Comparison of ENCODE assay signal across 16 cellular contexts in genomic region chr10:82866424-82867020, GRCh38.
A peak's percentile ranks its signal among the peaks of the same experiment; 100 is the strongest.
DNase-seq lines count a peak whose midpoint lies in the region; ATAC-seq, FAIRE-seq and TF ChIP-seq lines count a peak whose summit lies in the region.
"Had no signal": no experiment of that assay in that cellular context is flagged by ENCODE, and none has a peak within 500 bp of the region (broad histone marks: within the 10 kb centered on the region; RNA-seq: fewer than 3 reads in every experiment).

No MANE protein-coding gene starts in this region.

- no peaks in the 10 kb centered on the region for H3K79me1 ChIP-seq in mesenchymal stem cell (replicated peaks; ENCODE audit: low read length, poor library complexity, severe bottlenecking)

- no peaks in the 10 kb centered on the region for H4K20me1 ChIP-seq in astrocyte (ENCODE audit: insufficient read depth, low read length)

- no peak overlapping the region for H3K23ac ChIP-seq in mesenchymal stem cell (ENCODE audit: low read length in 2 of 2)

- no peak for DNase-seq in GM12892 (ENCODE audit: insufficient read length)
- peak; percentile 76 for DNase-seq in NOMO-1 treated with dmso at 0.1 percent for 144 hours (lab: John Stamatoyannopoulos, UW; ENCODE audit: unreplicated experiment)
- peak; percentile 88 for DNase-seq in astrocyte (ENCODE audit: low read depth)
- DNase-seq in mesenchymal stem cell = peak; percentile 67
- DNase-seq in activated naive CD4-positive, alpha-beta T cell treated with anti-CD3 and anti-CD28 coated beads, Interleukin-2, amount 50 U/mL, for 72 hours (ENCODE audit: low spot score in 2 of 2) = no peak
- DNase-seq in activated T-cell treated with anti-CD3 and anti-CD28 coated beads, Interleukin-2, amount 50 U/mL, for 48 hours = no peak
- DNase-seq in vagina (ENCODE audit: extremely low spot score in 2 of 2) = no peak
- no peak for DNase-seq in amygdala (lab: John Stamatoyannopoulos, UW)
- DNase-seq: activated CD8-positive, alpha-beta memory T cell treated with anti-CD3 and anti-CD28 coated beads, Interleukin-2, amount 10 ng/mL, durations not matched to agents 7 days and 5 days; activated naive CD8-positive, alpha-beta T cell treated with anti-CD3 and anti-CD28 coated beads for 36 hours; H7; natural killer cell; NCI-H2029 treated with DMSO at 0.1 percent for 48 hours; stimulated activated CD4-positive, alpha-beta T cell treated with anti-CD3 and anti-CD28 coated beads, Interleukin-2, amount 100 ng/mL, for 24 hours had no signal

- H2BK12ac ChIP-seq in mesenchymal stem cell (ENCODE audit: low read length in 2 of 2) = no peak overlapping the region

- no peaks in the 10 kb centered on the region for H3K27me3 Mint-ChIP-seq in astrocyte (ENCODE audit: low read depth, unreplicated experiment)
- H3K27me3 Mint-ChIP-seq: activated CD8-positive, alpha-beta memory T cell treated with anti-CD3 and anti-CD28 coated beads, Interleukin-2, amount 10 ng/mL, durations not matched to agents 7 days and 5 days; activated naive CD8-positive, alpha-beta T cell treated with anti-CD3 and anti-CD28 coated beads for 36 hours had no signal

- no peaks in the 10 kb centered on the region for H3K27me3 ChIP-seq in astrocyte (ENCODE audit: insufficient read depth, low read length)
- no peaks in the 10 kb centered on the region for H3K27me3 ChIP-seq in mesenchymal stem cell (ENCODE audit: control insufficient read depth in 1 of 2, insufficient read depth in 1 of 2, low read length in 2 of 2)
- H3K27me3 ChIP-seq in vagina = no peaks in the 10 kb centered on the region

- WGBS in mesenchymal stem cell = 67% methylated on average over 5 of the region's 6 CpGs

- peak overlapping the region; percentile 18 for H3K4me2 ChIP-seq in astrocyte (ENCODE audit: low read length)
- H3K4me2 ChIP-seq in mesenchymal stem cell (ENCODE audit: low read length, poor library complexity, severe bottlenecking) = no peak overlapping the region

- no peak overlapping the region for H4K8ac ChIP-seq in mesenchymal stem cell (ENCODE audit: low read length)

- H3K9ac ChIP-seq in astrocyte (ENCODE audit: low read length) (no peak overlapping the region), mesenchymal stem cell (ENCODE audit: low read length) (no peak overlapping the region)

- H3K4me3 ChIP-seq in astrocyte (ENCODE audit: insufficient read depth, low read depth, low read length) (no peak overlapping the region), mesenchymal stem cell (ENCODE audit: insufficient read depth in 1 of 2, low read depth in 1 of 2, low read length in 2 of 2) (no peak overlapping the region), vagina (no peak overlapping the region)

- no peak overlapping the region for H2BK15ac ChIP-seq in mesenchymal stem cell (ENCODE audit: low read depth, poor library complexity, severe bottlenecking)

- H3K36me3 ChIP-seq in astrocyte (ENCODE audit: insufficient read depth, low read length) (no peaks in the 10 kb centered on the region), mesenchymal stem cell (ENCODE audit: control insufficient read depth in 1 of 2, insufficient read depth in 2 of 2, low read depth in 1 of 2, low read length in 2 of 2) (no peaks in the 10 kb centered on the region), vagina (no peaks in the 10 kb centered on the region)

- H2BK5ac ChIP-seq in mesenchymal stem cell (ENCODE audit: low read depth, low read length, poor library complexity, severe bottlenecking) = no peak overlapping the region

- H2AFZ ChIP-seq in astrocyte (ENCODE audit: low read depth, low read length) = no peak overlapping the region
- H2AFZ ChIP-seq in mesenchymal stem cell (ENCODE audit: low read depth, low read length) = no peak overlapping the region

- ATAC-seq in activated naive CD4-positive, alpha-beta T cell treated with anti-CD3 and anti-CD28 coated beads, Interleukin-2, amount 50 U/mL, for 72 hours = no peak
- ATAC-seq: activated CD8-positive, alpha-beta memory T cell treated with anti-CD3 and anti-CD28 coated beads, Interleukin-2, amount 10 ng/mL, durations not matched to agents 7 days and 5 days; natural killer cell had no signal

- H3K4me1 Mint-ChIP-seq in astrocyte (ENCODE audit: low read depth, unreplicated experiment) = peaks cover 4% of the 10 kb centered on the region
- H3K4me1 Mint-ChIP-seq: activated CD8-positive, alpha-beta memory T cell treated with anti-CD3 and anti-CD28 coated beads, Interleukin-2, amount 10 ng/mL, durations not matched to agents 7 days and 5 days; activated naive CD8-positive, alpha-beta T cell treated with anti-CD3 and anti-CD28 coated beads for 36 hours; natural killer cell had no signal

- H3K27ac ChIP-seq in astrocyte (ENCODE audit: low read depth, low read length) = peak overlapping the region; percentile 21
- H3K27ac ChIP-seq in mesenchymal stem cell (ENCODE audit: low read length, poor library complexity, severe bottlenecking) = no peak overlapping the region
- no peak overlapping the region for H3K27ac ChIP-seq in vagina
- H3K27ac ChIP-seq: C4-2B, epithelial cell of prostate had no signal

- H3K18ac ChIP-seq in mesenchymal stem cell (ENCODE audit: low read depth in 1 of 2, low read length in 2 of 2) = no peak overlapping the region

- FAIRE-seq in GM12892 (lab: Jason Lieb, UNC) = peak; percentile 21
- peak; percentile 29 for FAIRE-seq in astrocyte (lab: Jason Lieb, UNC)

- no peaks in the 10 kb centered on the region for H3K79me2 ChIP-seq in astrocyte (ENCODE audit: insufficient read depth, low read length)

- no peak overlapping the region for H3K4ac ChIP-seq in mesenchymal stem cell (ENCODE audit: low read depth in 1 of 2, low read length in 2 of 2)

- TF ChIP-seq CTCF in astrocyte (IDR thresholded peaks at IDR 0.05; ENCODE audit: insufficient read depth, low read depth, low read length) = no peak
- TF ChIP-seq CTCF in vagina (IDR thresholded peaks at IDR 0.05) = no peak

- H3K9me3 Mint-ChIP-seq in astrocyte (ENCODE audit: unreplicated experiment) = peaks cover 1% of the 10 kb centered on the region
- peaks cover 15 to 21% of the 10 kb centered on the region in 2 donors for H3K9me3 Mint-ChIP-seq in activated naive CD4-positive, alpha-beta T cell treated with anti-CD3 and anti-CD28 coated beads, Interleukin-2, amount 50 U/mL, for 72 hours

- H4K91ac ChIP-seq in mesenchymal stem cell (ENCODE audit: low read length) = no peak overlapping the region

- intact Hi-C loops in vagina (cut with DNase I) = no loop called here

- H3K4me1 ChIP-seq in astrocyte (ENCODE audit: insufficient read depth, low read length) (no peaks in the 10 kb centered on the region), mesenchymal stem cell (ENCODE audit: control insufficient read depth, insufficient read depth, low read depth, low read length) (no peaks in the 10 kb centered on the region), vagina (no peaks in the 10 kb centered on the region)

- no peak overlapping the region for H3K14ac ChIP-seq in mesenchymal stem cell (ENCODE audit: low read length in 2 of 2)

- TF ChIP-seq POLR2A in GM12892 (IDR thresholded peaks at IDR 0.05; ENCODE audit: low read depth, low read length) (no peak), vagina (IDR thresholded peaks at IDR 0.05) (no peak)

- H2AK5ac ChIP-seq in mesenchymal stem cell (ENCODE audit: low read length, severe bottlenecking) = no peak overlapping the region

- H3K9me3 ChIP-seq in astrocyte (ENCODE audit: insufficient read depth, low read depth, low read length) (no peaks in the 10 kb centered on the region), mesenchymal stem cell (ENCODE audit: control insufficient read depth, low read length) (no peaks in the 10 kb centered on the region), vagina (no peaks in the 10 kb centered on the region)

- H2BK120ac ChIP-seq in mesenchymal stem cell (ENCODE audit: low read depth, low read length) = no peak overlapping the region

- no peaks in the 10 kb centered on the region for H3K36me3 Mint-ChIP-seq in astrocyte (ENCODE audit: low read depth, unreplicated experiment)
- no peaks in the 10 kb centered on the region for H3K36me3 Mint-ChIP-seq in activated naive CD4-positive, alpha-beta T cell treated with anti-CD3 and anti-CD28 coated beads, Interleukin-2, amount 50 U/mL, for 72 hours
- H3K36me3 Mint-ChIP-seq: activated CD8-positive, alpha-beta memory T cell treated with anti-CD3 and anti-CD28 coated beads, Interleukin-2, amount 10 ng/mL, durations not matched to agents 7 days and 5 days; activated naive CD8-positive, alpha-beta T cell treated with anti-CD3 and anti-CD28 coated beads for 36 hours; natural killer cell had no signal

- no peak overlapping the region for H3K4me3 Mint-ChIP-seq in astrocyte (ENCODE audit: unreplicated experiment)
- H3K4me3 Mint-ChIP-seq: activated CD8-positive, alpha-beta memory T cell treated with anti-CD3 and anti-CD28 coated beads, Interleukin-2, amount 10 ng/mL, durations not matched to agents 7 days and 5 days; activated naive CD8-positive, alpha-beta T cell treated with anti-CD3 and anti-CD28 coated beads for 36 hours; natural killer cell had no signal

- H3K27ac Mint-ChIP-seq in astrocyte (ENCODE audit: unreplicated experiment) = peak overlapping the region; percentile 12
- H3K27ac Mint-ChIP-seq in activated naive CD4-positive, alpha-beta T cell treated with anti-CD3 and anti-CD28 coated beads, Interleukin-2, amount 50 U/mL, for 72 hours = no peak overlapping the region
- H3K27ac Mint-ChIP-seq: activated CD8-positive, alpha-beta memory T cell treated with anti-CD3 and anti-CD28 coated beads, Interleukin-2, amount 10 ng/mL, durations not matched to agents 7 days and 5 days; activated naive CD8-positive, alpha-beta T cell treated with anti-CD3 and anti-CD28 coated beads for 36 hours; natural killer cell had no signal

Comparison
In these comparisons a context has a peak if more than half of its experiments do, and no peak if none do; other contexts are left out.
1. DNase-seq: peak in NOMO-1 treated with dmso at 0.1 percent for 144 hours (single experiment), astrocyte (single experiment) and mesenchymal stem cell (single experiment); none in GM12892 (single experiment), activated naive CD4-positive, alpha-beta T cell treated with anti-CD3 and anti-CD28 coated beads, Interleukin-2, amount 50 U/mL, for 72 hours (0 of 2), activated T-cell treated with anti-CD3 and anti-CD28 coated beads, Interleukin-2, amount 50 U/mL, for 48 hours (0 of 2), vagina (0 of 2) and amygdala (0 of 56).